ENCODE assay signal across 1 cellular context in genomic region chr5:160496784-160497183, GRCh38.
TF ChIP-seq lines count a peak whose summit lies in the region.

No MANE protein-coding gene starts in this region.

TF ChIP-seq in IMR-90, 13 proteins besides CTCF, POLR2A, EP300 and RAD21:
- TF ChIP-seq RCOR1 (IDR thresholded peaks at IDR 0.05; ENCODE audit: insufficient replicate concordance, low read length) (no peak), FOS (IDR thresholded peaks at IDR 0.05; ENCODE audit: low read depth, low read length) (no peak), SMC3 (IDR thresholded peaks at IDR 0.05; ENCODE audit: low read depth, low read length) (no peak), CEBPB (IDR thresholded peaks at IDR 0.05; ENCODE audit: low read depth, low read length) (no peak), RFX5 (IDR thresholded peaks at IDR 0.05; ENCODE audit: low read depth, low read length) (no peak), BHLHE40 (IDR thresholded peaks at IDR 0.05; ENCODE audit: low read depth, low read length) (no peak), MAZ (IDR thresholded peaks at IDR 0.05; ENCODE audit: borderline replicate concordance, low read depth, low read length) (no peak), NFE2L2 (IDR thresholded peaks at IDR 0.05; ENCODE audit: low read depth, low read length) (no peak), USF2 (IDR thresholded peaks at IDR 0.05; ENCODE audit: low read depth, low read length) (no peak), MXI1 (IDR thresholded peaks at IDR 0.05; ENCODE audit: borderline replicate concordance, low read depth, low read length) (no peak), ELK1 (IDR thresholded peaks at IDR 0.05; ENCODE audit: borderline replicate concordance, low read depth, low read length) (no peak), MAFK (IDR thresholded peaks at IDR 0.05; ENCODE audit: low read depth, low read length) (no peak), CHD1 (IDR thresholded peaks at IDR 0.05; ENCODE audit: low read depth, low read length) (no peak)
TF ChIP-seq in IMR-90: peak in this region for 0.
